ENCODE assay signal across 11 cellular contexts in genomic region chr12:114405449-114406271, GRCh38. TPM values are rescaled to one million over a fixed set of nuclear protein-coding genes. Genes with fewer than 3 reads are reported as not detected.
A peak's percentile ranks its signal among the peaks of the same experiment; 100 is the strongest.
DNase-seq lines count a peak whose midpoint lies in the region; ATAC-seq and TF ChIP-seq lines count a peak whose summit lies in the region.
"Had no signal": no experiment of that assay in that cellular context is flagged by ENCODE, and none has a peak within 500 bp of the region (broad histone marks: within the 10 kb centered on the region; RNA-seq: fewer than 3 reads in every experiment).

Gene TBX5 (minus strand): TSS chr12:114406144. CDS start chr12:114403898, 2,246 bp downstream.

- DNase-seq in activated CD8-positive, alpha-beta T cell treated with anti-CD3 and anti-CD28 coated beads, Interleukin-2, amount 10 ng/mL, durations not matched to agents 7 days and 5 days: no peak
- DNase-seq in activated CD8-positive, alpha-beta T cell treated with anti-CD3 and anti-CD28 coated beads for 36 hours: no peak
- DNase-seq in NCI-H748 treated with DMSO at 0.1 percent for 48 hours (lab: John Stamatoyannopoulos, UW) (peak; percentile 47), Right ventricle myocardium superior (peak; percentile 50), CD1c-positive myeloid dendritic cell (ENCODE audit: extremely low spot score) (no peak), gastrocnemius medialis (no peak), HuH-7.5 (ENCODE audit: low spot score) (no peak)
- DNase-seq: CD8-positive, alpha-beta memory T cell; NCI-H526 treated with DMSO at 0.1 percent for 48 hours had no signal

- H3K9me3 ChIP-seq in stomach smooth muscle (ENCODE audit: control insufficient read depth in 2 of 2, low read length in 2 of 2): no peaks in the 10 kb centered on the region
- H3K9me3 ChIP-seq in gastrocnemius medialis: no peaks in the 10 kb centered on the region

- in situ Hi-C loops in gastrocnemius medialis (cut with MboI; ENCODE audit: low sequenced_read_pairs in 4 of 4): no loop called here

- H3K4me1 Mint-ChIP-seq in activated CD8-positive, alpha-beta T cell treated with anti-CD3 and anti-CD28 coated beads, Interleukin-2, amount 10 ng/mL, durations not matched to agents 7 days and 5 days (ENCODE audit: low read depth): peaks cover 7% of the 10 kb centered on the region
- peaks cover 15% of the 10 kb centered on the region for H3K4me1 Mint-ChIP-seq in activated CD8-positive, alpha-beta T cell treated with anti-CD3 and anti-CD28 coated beads for 36 hours (ENCODE audit: low read depth)

- H3K4me3 Mint-ChIP-seq in activated CD8-positive, alpha-beta T cell treated with anti-CD3 and anti-CD28 coated beads, Interleukin-2, amount 10 ng/mL, durations not matched to agents 7 days and 5 days: peak within 1 kb of the TSS; percentile 6
- no peak within 1 kb of the TSS for H3K4me3 Mint-ChIP-seq in activated CD8-positive, alpha-beta T cell treated with anti-CD3 and anti-CD28 coated beads for 36 hours
- H3K4me3 Mint-ChIP-seq: CD8-positive, alpha-beta memory T cell had no signal

- peaks cover 87% of the 10 kb centered on the region for H3K27me3 Mint-ChIP-seq in activated CD8-positive, alpha-beta T cell treated with anti-CD3 and anti-CD28 coated beads, Interleukin-2, amount 10 ng/mL, durations not matched to agents 7 days and 5 days (ENCODE audit: low read depth)
- H3K27me3 Mint-ChIP-seq in activated CD8-positive, alpha-beta T cell treated with anti-CD3 and anti-CD28 coated beads for 36 hours: peaks cover 87% of the 10 kb centered on the region

- TF ChIP-seq CTCF in activated CD8-positive, alpha-beta T cell treated with anti-CD3 and anti-CD28 coated beads for 36 hours (IDR thresholded peaks at IDR 0.05): no peak
- no peak for TF ChIP-seq CTCF in gastrocnemius medialis (IDR thresholded peaks at IDR 0.05 in 4 of 5, conservative IDR thresholded peaks at IDR 0.05 in 1 of 5)

- CTCF ChIA-PET in activated CD8-positive, alpha-beta T cell treated with anti-CD3 and anti-CD28 coated beads, Interleukin-2, amount 10 ng/mL, durations not matched to agents 7 days and 5 days (lab: Charles Lee): no interaction called here
- CTCF ChIA-PET in activated CD8-positive, alpha-beta T cell treated with anti-CD3 and anti-CD28 coated beads for 36 hours (lab: Charles Lee): no interaction called here

- intact Hi-C loops in activated CD8-positive, alpha-beta T cell treated with anti-CD3 and anti-CD28 coated beads for 36 hours (cut with micrococcal nuclease): loop anchor here (10.0 kb wide), 1 partner anchor 279 kb away; the partner anchor contains the start of gene TBX3
- intact Hi-C loops in Right ventricle myocardium superior (cut with DNase I): no loop called here
- intact Hi-C loops in gastrocnemius medialis (cut with DNase I; ENCODE audit: low total_unique reads): no loop called here

- peak within 1 kb of the TSS; percentile 22 to 43 for H3K4me3 ChIP-seq in stomach smooth muscle (ENCODE audit: low read length in 2 of 2)
- peak within 1 kb of the TSS in 1 of 4 donors; percentile 13 for H3K4me3 ChIP-seq in gastrocnemius medialis

- H3K36me3 Mint-ChIP-seq in activated CD8-positive, alpha-beta T cell treated with anti-CD3 and anti-CD28 coated beads, Interleukin-2, amount 10 ng/mL, durations not matched to agents 7 days and 5 days (ENCODE audit: low read depth): peaks cover 8% of the 10 kb centered on the region
- peaks cover 2% of the 10 kb centered on the region for H3K36me3 Mint-ChIP-seq in activated CD8-positive, alpha-beta T cell treated with anti-CD3 and anti-CD28 coated beads for 36 hours (ENCODE audit: low read depth)
- H3K36me3 Mint-ChIP-seq: CD8-positive, alpha-beta memory T cell had no signal

- POLR2A ChIA-PET in activated CD8-positive, alpha-beta T cell treated with anti-CD3 and anti-CD28 coated beads, Interleukin-2, amount 10 ng/mL, durations not matched to agents 7 days and 5 days (lab: Charles Lee): no interaction called here
- POLR2A ChIA-PET in activated CD8-positive, alpha-beta T cell treated with anti-CD3 and anti-CD28 coated beads for 36 hours (lab: Charles Lee): no interaction called here

- H3K27ac ChIP-seq in stomach smooth muscle (ENCODE audit: low read length) (no peak within 1 kb of the TSS), gastrocnemius medialis (no peak within 1 kb of the TSS)

- H3K4me1 ChIP-seq in stomach smooth muscle (ENCODE audit: control insufficient read depth, insufficient read depth, low read length): peaks cover 23% of the 10 kb centered on the region
- peaks cover 0 to 4% of the 10 kb centered on the region in 2 donors for H3K4me1 ChIP-seq in gastrocnemius medialis

- H3K9ac ChIP-seq in stomach smooth muscle (ENCODE audit: low read length in 2 of 2): no peak within 1 kb of the TSS

- no peaks in the 10 kb centered on the region for H3K36me3 ChIP-seq in stomach smooth muscle (ENCODE audit: control insufficient read depth in 2 of 2, insufficient read depth in 2 of 2, low read length in 2 of 2)
- no peaks in the 10 kb centered on the region for H3K36me3 ChIP-seq in gastrocnemius medialis

- H3K27me3 ChIP-seq in stomach smooth muscle (ENCODE audit: control insufficient read depth in 1 of 2, insufficient read depth in 2 of 2, low read length in 2 of 2): peaks cover 80 to 89% of the 10 kb centered on the region in 2 donors
- H3K27me3 ChIP-seq in gastrocnemius medialis: peaks cover 65 to 95% (median 91%) of the 10 kb centered on the region in 3 donors

- H3K9me3 Mint-ChIP-seq in activated CD8-positive, alpha-beta T cell treated with anti-CD3 and anti-CD28 coated beads, Interleukin-2, amount 10 ng/mL, durations not matched to agents 7 days and 5 days (ENCODE audit: insufficient read depth): peaks cover 4% of the 10 kb centered on the region
- H3K9me3 Mint-ChIP-seq in activated CD8-positive, alpha-beta T cell treated with anti-CD3 and anti-CD28 coated beads for 36 hours: no peaks in the 10 kb centered on the region

- TF ChIP-seq POLR2A in gastrocnemius medialis (IDR thresholded peaks at IDR 0.05): no peak

- peak within 1 kb of the TSS; percentile 49 for H3K27ac Mint-ChIP-seq in activated CD8-positive, alpha-beta T cell treated with anti-CD3 and anti-CD28 coated beads, Interleukin-2, amount 10 ng/mL, durations not matched to agents 7 days and 5 days
- no peak within 1 kb of the TSS for H3K27ac Mint-ChIP-seq in activated CD8-positive, alpha-beta T cell treated with anti-CD3 and anti-CD28 coated beads for 36 hours

- no peak for ATAC-seq in activated CD8-positive, alpha-beta T cell treated with anti-CD3 and anti-CD28 coated beads, Interleukin-2, amount 10 ng/mL, durations not matched to agents 7 days and 5 days
- ATAC-seq in activated CD8-positive, alpha-beta T cell treated with anti-CD3 and anti-CD28 coated beads for 36 hours: no peak
- ATAC-seq in Right ventricle myocardium superior (ENCODE audit: poor library complexity) (peak; percentile 35), gastrocnemius medialis (no peak)

RNA-seq across cellular contexts. Expression of gene TBX5, which starts in this region (rescaled TPM):
- total RNA-seq in activated CD8-positive, alpha-beta T cell treated with anti-CD3 and anti-CD28 coated beads, Interleukin-2, amount 10 ng/mL, durations not matched to agents 7 days and 5 days: not detected
- not detected for total RNA-seq in activated CD8-positive, alpha-beta T cell treated with anti-CD3 and anti-CD28 coated beads for 36 hours
- total RNA-seq in Right ventricle myocardium superior (66.6 TPM), gastrocnemius medialis (not detected)
- total RNA-seq: CD8-positive, alpha-beta memory T cell; posterior vena cava had no signal

Comparison
In these comparisons a context has a peak if more than half of its experiments do, and no peak if none do; other contexts are left out.
1. RNA of gene TBX5 (total RNA-seq): 66.6 TPM in Right ventricle myocardium superior (single experiment); not detected in activated CD8-positive, alpha-beta T cell treated with anti-CD3 and anti-CD28 coated beads, Interleukin-2, amount 10 ng/mL, durations not matched to agents 7 days and 5 days, not detected in activated CD8-positive, alpha-beta T cell treated with anti-CD3 and anti-CD28 coated beads for 36 hours and not detected in gastrocnemius medialis; every median in the first group is over 10 times any median in the second.
2. DNase-seq: peak in NCI-H748 treated with DMSO at 0.1 percent for 48 hours (single experiment) and Right ventricle myocardium superior (single experiment); none in activated CD8-positive, alpha-beta T cell treated with anti-CD3 and anti-CD28 coated beads, Interleukin-2, amount 10 ng/mL, durations not matched to agents 7 days and 5 days (single experiment), activated CD8-positive, alpha-beta T cell treated with anti-CD3 and anti-CD28 coated beads for 36 hours (single experiment), CD1c-positive myeloid dendritic cell (single experiment), gastrocnemius medialis (0 of 2) and HuH-7.5 (single experiment).